Comparison of ENCODE assay signal across 18 cellular contexts in the genomic region with DNA sequence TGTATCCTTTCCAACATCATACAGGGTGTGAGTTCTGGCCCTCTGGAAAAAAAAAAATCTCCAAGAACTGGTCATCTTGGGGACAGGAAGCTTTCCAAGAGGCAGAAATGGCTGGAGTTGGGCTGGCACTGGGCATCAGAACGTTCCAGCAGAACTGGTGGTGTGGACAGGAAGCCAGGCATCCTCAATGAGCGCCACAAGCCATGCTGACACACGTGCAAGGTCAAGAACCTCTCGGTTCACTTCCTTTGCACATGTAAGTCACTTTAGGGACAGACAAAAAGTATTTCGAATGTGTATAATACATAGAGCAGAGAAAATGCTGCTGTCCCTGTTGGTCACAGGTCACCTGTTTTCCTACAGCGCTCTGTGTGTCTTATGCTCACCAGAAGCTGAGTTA. TPM values are rescaled to one million over a fixed set of nuclear protein-coding genes. Genes with fewer than 3 reads are reported as not detected.
DNase-seq lines count a peak whose midpoint lies in the region; ATAC-seq, FAIRE-seq and TF ChIP-seq lines count a peak whose summit lies in the region.
"Had no signal": no experiment of that assay in that cellular context is flagged by ENCODE, and none has a peak within 500 bp of the region (broad histone marks: within the 10 kb centered on the region; RNA-seq: fewer than 3 reads in every experiment).

No MANE protein-coding gene starts in this region.

- H3K36me3 ChIP-seq in bronchial epithelial cell (ENCODE audit: control insufficient read depth, insufficient read depth, low read length): no peaks in the 10 kb centered on the region
- H3K36me3 ChIP-seq in osteoblast (ENCODE audit: insufficient read depth, low read length): no peaks in the 10 kb centered on the region
- H3K36me3 ChIP-seq: HAP-1 had no signal

- H3K9me3 ChIP-seq in osteoblast (ENCODE audit: low read depth, low read length): no peaks in the 10 kb centered on the region
- H3K9me3 ChIP-seq: HAP-1 had no signal

- ATAC-seq in HG03439 (IDR thresholded peaks at IDR 0.05; ENCODE audit: unreplicated experiment): no peak
- no peak for ATAC-seq in sciatic nerve
- ATAC-seq: GM23338 had no signal

- no peak for TF ChIP-seq CTCF in bronchial epithelial cell (IDR thresholded peaks at IDR 0.05; ENCODE audit: insufficient read depth, low read length, severe bottlenecking)
- no peak for TF ChIP-seq CTCF in osteoblast (IDR thresholded peaks at IDR 0.05; ENCODE audit: extremely low read depth, low read depth, low read length)

- H3K27me3 ChIP-seq in bronchial epithelial cell (ENCODE audit: control insufficient read depth, insufficient read depth, low read length): no peaks in the 10 kb centered on the region
- H3K27me3 ChIP-seq in osteoblast (ENCODE audit: insufficient read depth, low read length): no peaks in the 10 kb centered on the region

- intact Hi-C loops in sciatic nerve (cut with DNase I): no loop called here

- peaks cover 19% of the 10 kb centered on the region for H3K4me1 ChIP-seq in osteoblast (ENCODE audit: insufficient read depth, low read length)
- H3K4me1 ChIP-seq: HAP-1 had no signal

- H4K20me1 ChIP-seq in osteoblast (ENCODE audit: insufficient read depth, low read length): no peaks in the 10 kb centered on the region

- DNase-seq in bronchial epithelial cell (ENCODE audit: low read depth) (no peak), ecto neural progenitor cell (ENCODE audit: low spot score) (peak; percentile 20), osteoblast (ENCODE audit: insufficient read length, low spot score, missing footprints) (no peak), NCI-H748 (lab: John Stamatoyannopoulos, UW; ENCODE audit: unreplicated experiment) (no peak), sciatic nerve (ENCODE audit: low spot score) (no peak)
- DNase-seq: C1 segment of cervical spinal cord; Calu3; CD4-positive, alpha-beta memory T cell; COR-L47; DMS53; DMS79 treated with DMSO at 0.1 percent for 48 hours; GF-D8; HFFc6 had no signal

- no peak overlapping the region for H3K4me3 ChIP-seq in bronchial epithelial cell (ENCODE audit: low read depth, low read length)
- no peak overlapping the region for H3K4me3 ChIP-seq in osteoblast (ENCODE audit: insufficient read depth, low read length)
- H3K4me3 ChIP-seq: GM23338, HAP-1 had no signal

- H3K79me2 ChIP-seq in osteoblast (ENCODE audit: insufficient read depth, low read length): no peaks in the 10 kb centered on the region

- H3K4me2 ChIP-seq in osteoblast (ENCODE audit: insufficient read depth, low read length): no peak overlapping the region
- H3K4me2 ChIP-seq: GM23338 had no signal

- peak; percentile 7 for FAIRE-seq in bronchial epithelial cell (lab: Jason Lieb, UNC)
- FAIRE-seq: GM12891, GM18507 had no signal

- H3K27ac ChIP-seq in osteoblast (ENCODE audit: low read depth, low read length): no peak overlapping the region

- peak overlapping the region; percentile 3 for H2AFZ ChIP-seq in osteoblast (ENCODE audit: low read length)
- H2AFZ ChIP-seq: GM23338 had no signal

RNA-seq across cellular contexts. Expression of a gene that starts 27.3 kb away (rescaled TPM):
- total RNA-seq in bronchial epithelial cell (41.1 and 45.8 TPM in 2 replicates), osteoblast (55.7 and 63.6 TPM in 2 replicates), sciatic nerve (94.9 TPM)
